ENCODE assay signal across 9 cellular contexts in genomic region chr5:175895701-175896102, GRCh38. TPM values are rescaled to one million over a fixed set of nuclear protein-coding genes. Genes with fewer than 3 reads are reported as not detected.
DNase-seq lines count a peak whose midpoint lies in the region; ATAC-seq and TF ChIP-seq lines count a peak whose summit lies in the region.
"Had no signal": no experiment of that assay in that cellular context is flagged by ENCODE, and none has a peak within 500 bp of the region (broad histone marks: within the 10 kb centered on the region; RNA-seq: fewer than 3 reads in every experiment).

No MANE protein-coding gene starts in this region.

- intact Hi-C loops in lower lobe of right lung (cut with DNase I) = no loop called here

- no peak for TF ChIP-seq CTCF in WTC11 (IDR thresholded peaks at IDR 0.05)
- TF ChIP-seq CTCF in lower lobe of right lung (IDR thresholded peaks at IDR 0.05) = no peak
- no peak for TF ChIP-seq CTCF in foreskin fibroblast (IDR thresholded peaks at IDR 0.05; ENCODE audit: low read depth, low read length)

- DNase-seq in stimulated activated CD4-positive, alpha-beta T cell treated with anti-CD3 and anti-CD28 coated beads, Interleukin-15, amount 100 ng/mL, for 24 hours = peak; percentile 51
- DNase-seq in stimulated activated CD4-positive, alpha-beta T cell treated with anti-CD3 and anti-CD28 coated beads, Interleukin-12 subunit alpha, Interleukin-12 subunit beta, amount 100 ng/mL, for 4 hours = no peak
- DNase-seq in WTC11 (ENCODE audit: low spot score) (no peak), lower lobe of right lung (no peak), foreskin fibroblast (no peak), NCI-H226 (no peak), NCI-H146 (lab: John Stamatoyannopoulos, UW) (no peak)

- H3K4me3 ChIP-seq in lower lobe of right lung (no peak overlapping the region), foreskin fibroblast (ENCODE audit: low read depth in 1 of 2, low read length in 2 of 2) (no peak overlapping the region)

- CTCF ChIA-PET in WTC11 (lab: Charles Lee) = interaction anchor here (0.7 to 7.2 kb wide), 4 partner anchors 17 to 362 kb away, joined by 3 to 41 read pairs (median 4); partner anchors contain the start of gene CPLX2

- H3K9me3 ChIP-seq in lower lobe of right lung = no peaks in the 10 kb centered on the region

- no peaks in the 10 kb centered on the region for H3K27me3 ChIP-seq in lower lobe of right lung (ENCODE audit: low read depth)

- peak; percentile 95 for ATAC-seq in HG03432 (IDR thresholded peaks at IDR 0.05; ENCODE audit: unreplicated experiment)
- peak; percentile 27 for ATAC-seq in WTC11
- ATAC-seq in lower lobe of right lung = peak; percentile 55 to 62

- H3K4me1 Mint-ChIP-seq in WTC11 = peaks cover 11% of the 10 kb centered on the region

- H3K27ac Mint-ChIP-seq in WTC11 = no peak overlapping the region

- H3K9me3 Mint-ChIP-seq in WTC11 = no peaks in the 10 kb centered on the region

- H3K36me3 ChIP-seq in lower lobe of right lung = no peaks in the 10 kb centered on the region

- no peaks in the 10 kb centered on the region for H3K4me1 ChIP-seq in lower lobe of right lung

- POLR2A ChIA-PET in WTC11 (lab: Charles Lee) = no interaction called here

- H3K36me3 Mint-ChIP-seq in WTC11 = no peaks in the 10 kb centered on the region

- H3K27ac ChIP-seq in lower lobe of right lung = no peak overlapping the region

- no peaks in the 10 kb centered on the region for H3K27me3 Mint-ChIP-seq in WTC11 (ENCODE audit: low read depth)

- H3K4me3 Mint-ChIP-seq in WTC11 = no peak overlapping the region

TF ChIP-seq in WTC11, 78 proteins besides CTCF, POLR2A, EP300 and RAD21 (continues in another document):
- no peak for TF ChIP-seq ZBTB21 (CRISPR knock-in tag; IDR thresholded peaks at IDR 0.05; ENCODE audit: borderline replicate concordance)
- no peak for TF ChIP-seq CREB1 (CRISPR knock-in tag; IDR thresholded peaks at IDR 0.05)
- no peak for TF ChIP-seq CBFB (CRISPR knock-in tag; IDR thresholded peaks at IDR 0.05; ENCODE audit: low read depth)
- TF ChIP-seq FOXP4 (CRISPR knock-in tag; IDR thresholded peaks at IDR 0.05) = no peak
- no peak for TF ChIP-seq ATF2 (CRISPR knock-in tag; IDR thresholded peaks at IDR 0.05; ENCODE audit: borderline replicate concordance, low read depth)
- TF ChIP-seq CREM (CRISPR knock-in tag; IDR thresholded peaks at IDR 0.05) = no peak
- no peak for TF ChIP-seq ETV6 (CRISPR knock-in tag; IDR thresholded peaks at IDR 0.05)
- TF ChIP-seq ZNF671 (CRISPR knock-in tag; IDR thresholded peaks at IDR 0.05) = no peak
- no peak for TF ChIP-seq PRDM15 (CRISPR knock-in tag; IDR thresholded peaks at IDR 0.05)
- no peak for TF ChIP-seq AFF4 (CRISPR knock-in tag; IDR thresholded peaks at IDR 0.05; ENCODE audit: borderline replicate concordance)
- TF ChIP-seq RORB (CRISPR knock-in tag; IDR thresholded peaks at IDR 0.05) = no peak
- no peak for TF ChIP-seq ATF3 (CRISPR knock-in tag; conservative IDR thresholded peaks at IDR 0.05)
- no peak for TF ChIP-seq JAZF1 (CRISPR knock-in tag; IDR thresholded peaks at IDR 0.05)
- TF ChIP-seq TEAD4 (CRISPR knock-in tag; IDR thresholded peaks at IDR 0.05) = no peak
- TF ChIP-seq ZNF396 (CRISPR knock-in tag; IDR thresholded peaks at IDR 0.05; ENCODE audit: borderline replicate concordance) = no peak
- TF ChIP-seq MYBL2 (CRISPR knock-in tag; IDR thresholded peaks at IDR 0.05) = no peak
- TF ChIP-seq ZNF416 (CRISPR knock-in tag; IDR thresholded peaks at IDR 0.05) = no peak
- no peak for TF ChIP-seq USF1 (CRISPR knock-in tag; IDR thresholded peaks at IDR 0.05)

RNA-seq across cellular contexts. Expression of gene CPLX2, which starts 24.3 kb away (rescaled TPM):
- total RNA-seq in WTC11 (2021) = 0.92 to 3.0 TPM (median 1.3 TPM) in 3 replicates
- total RNA-seq in lower lobe of right lung = 0.09 TPM
- total RNA-seq: lower leg skin had no signal

Comparison
In these comparisons a context has a peak if more than half of its experiments do, and no peak if none do; other contexts are left out.
1. ATAC-seq: peak in every context shown above with its lines; median percentile 95 in HG03432; 58 in lower lobe of right lung; 27 in WTC11.